Comparison of ENCODE assay signal across 9 cellular contexts in genomic region chr1:235083589-235084323, GRCh38. TPM values are rescaled to one million over a fixed set of nuclear protein-coding genes. Genes with fewer than 3 reads are reported as not detected.
A peak's percentile ranks its signal among the peaks of the same experiment; 100 is the strongest.
DNase-seq lines count a peak whose midpoint lies in the region; ATAC-seq, FAIRE-seq and TF ChIP-seq lines count a peak whose summit lies in the region.
"Had no signal": no experiment of that assay in that cellular context is flagged by ENCODE, and none has a peak within 500 bp of the region (broad histone marks: within the 10 kb centered on the region; RNA-seq: fewer than 3 reads in every experiment).

No MANE protein-coding gene starts in this region.

- H3K36me3 ChIP-seq in WERI-Rb-1 = no peaks in the 10 kb centered on the region
- no peaks in the 10 kb centered on the region for H3K36me3 ChIP-seq in bronchial epithelial cell (ENCODE audit: control insufficient read depth, insufficient read depth, low read length)
- H3K36me3 ChIP-seq in kidney (ENCODE audit: control insufficient read depth in 1 of 2, insufficient read depth in 2 of 2, low read length in 2 of 2) = no peaks in the 10 kb centered on the region

- H3K4me1 ChIP-seq in kidney (ENCODE audit: control insufficient read depth in 1 of 2, insufficient read depth in 1 of 2, low read depth in 1 of 2, low read length in 2 of 2) = peaks cover 27% of the 10 kb centered on the region in 2 donors

- peak; percentile 57 for DNase-seq in activated gamma-delta T cell treated with Interleukin-2 at 50 U/mL for 16 hours
- DNase-seq in activated gamma-delta T cell (lab: John Stamatoyannopoulos, UW) = no peak
- peak; percentile 99 for DNase-seq in NCI-H2171 treated with DMSO at 0.1 percent for 48 hours (lab: John Stamatoyannopoulos, UW)
- DNase-seq in WERI-Rb-1 = peak; percentile 98
- peak; percentile 77 for DNase-seq in bronchial epithelial cell (ENCODE audit: low read depth)
- peak; percentile 91 for DNase-seq in kidney
- peak; percentile 79 for DNase-seq in stimulated activated CD4-positive, alpha-beta T cell treated with anti-CD3 and anti-CD28 coated beads, Interleukin-15, amount 100 ng/mL, for 24 hours

- H3K9ac ChIP-seq in kidney (ENCODE audit: low read length in 2 of 2) = peak overlapping the region; percentile 63 to 71

- H3K4me3 ChIP-seq in WERI-Rb-1 (ENCODE audit: low read depth, low read length) = peak overlapping the region; percentile 30
- H3K4me3 ChIP-seq in bronchial epithelial cell (ENCODE audit: low read depth, low read length) = no peak overlapping the region
- peak overlapping the region in 1 of 2 donors; percentile 52 for H3K4me3 ChIP-seq in kidney (ENCODE audit: low read length in 2 of 2)

- TF ChIP-seq CTCF in WERI-Rb-1 (IDR thresholded peaks at IDR 0.05; ENCODE audit: low read depth, low read length) = peak; percentile 100
- TF ChIP-seq CTCF in bronchial epithelial cell (IDR thresholded peaks at IDR 0.05; ENCODE audit: insufficient read depth, low read length, severe bottlenecking) = peak; percentile 97
- peak; percentile 96 for TF ChIP-seq CTCF in kidney (IDR thresholded peaks at IDR 0.05; ENCODE audit: borderline replicate concordance, extremely low read depth, insufficient read depth)

- H3K9me3 ChIP-seq in WERI-Rb-1 (ENCODE audit: severe bottlenecking) (no peaks in the 10 kb centered on the region), kidney (ENCODE audit: control insufficient read depth in 1 of 2, low read length in 2 of 2) (no peaks in the 10 kb centered on the region)

- H3K27ac ChIP-seq in WERI-Rb-1 (peak overlapping the region; percentile 85), kidney (ENCODE audit: low read depth in 2 of 2, low read length in 2 of 2) (peak overlapping the region; percentile 95 to 96)

- intact Hi-C loops in kidney (cut with DNase I) = loop anchor here (10.0 kb wide), 1 partner anchor 479 kb away; no protein-coding TSS in a partner anchor

- peak; percentile 77 for ATAC-seq in HG03097 (IDR thresholded peaks at IDR 0.05; ENCODE audit: low FRiP score, unreplicated experiment)

- H3K27me3 ChIP-seq in WERI-Rb-1 (ENCODE audit: insufficient read depth, low read depth, severe bottlenecking) (no peaks in the 10 kb centered on the region), bronchial epithelial cell (ENCODE audit: control insufficient read depth, insufficient read depth, low read length) (no peaks in the 10 kb centered on the region)

- no peak for FAIRE-seq in bronchial epithelial cell (lab: Jason Lieb, UNC)
- no peak for FAIRE-seq in kidney (lab: Jason Lieb, UNC)
- FAIRE-seq: G401.6 had no signal

RNA-seq across cellular contexts. Expression of gene TOMM20, which starts 44.9 kb away (rescaled TPM):
- total RNA-seq in bronchial epithelial cell (63.6 and 99.0 TPM in 2 replicates), kidney (102 TPM)
- polyA plus RNA-seq in kidney (ENCODE audit: insufficient read depth, low read depth, low replicate concordance) = 96.4 TPM
